Comparison of ENCODE assay signal across 1 cellular context in the genomic region with DNA sequence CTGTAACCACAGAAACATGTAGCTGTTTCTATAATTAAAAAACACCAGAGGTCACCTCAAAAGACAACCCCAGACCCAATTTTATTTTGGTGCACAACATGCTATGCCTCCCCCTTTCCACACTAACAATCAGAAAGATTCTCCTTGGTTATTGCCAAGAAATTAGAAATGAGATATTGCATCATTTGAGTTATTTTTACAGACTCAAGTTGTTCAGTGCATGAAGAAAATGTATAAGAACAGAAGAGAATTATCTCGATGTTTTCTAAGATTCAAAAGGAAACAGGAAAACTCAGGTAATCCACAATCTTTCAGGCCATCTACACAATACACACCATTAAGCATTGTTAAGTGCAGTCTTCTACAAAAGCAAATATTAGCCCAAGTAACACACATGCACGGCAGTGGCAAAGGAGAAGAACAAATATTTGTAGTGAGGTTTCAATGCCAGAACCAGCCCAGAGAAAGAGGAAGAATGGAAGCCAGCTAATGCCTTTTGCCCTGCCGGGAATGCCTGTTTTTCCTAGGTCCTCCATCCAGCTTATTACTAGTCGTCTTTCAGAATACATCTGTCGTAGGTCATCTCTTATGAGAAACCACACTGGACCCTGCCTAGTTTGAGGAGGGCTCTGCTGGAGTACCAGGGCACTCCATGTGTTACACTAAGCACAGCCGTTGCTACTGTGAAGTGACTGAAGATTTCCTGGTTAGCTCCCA.
TF ChIP-seq lines count a peak whose summit lies in the region.

No MANE protein-coding gene starts in this region.

TF ChIP-seq in HepG2, 621 proteins besides CTCF, POLR2A, EP300 and RAD21 (continued from another document and continues in another):
- TF ChIP-seq, protein P1, sequence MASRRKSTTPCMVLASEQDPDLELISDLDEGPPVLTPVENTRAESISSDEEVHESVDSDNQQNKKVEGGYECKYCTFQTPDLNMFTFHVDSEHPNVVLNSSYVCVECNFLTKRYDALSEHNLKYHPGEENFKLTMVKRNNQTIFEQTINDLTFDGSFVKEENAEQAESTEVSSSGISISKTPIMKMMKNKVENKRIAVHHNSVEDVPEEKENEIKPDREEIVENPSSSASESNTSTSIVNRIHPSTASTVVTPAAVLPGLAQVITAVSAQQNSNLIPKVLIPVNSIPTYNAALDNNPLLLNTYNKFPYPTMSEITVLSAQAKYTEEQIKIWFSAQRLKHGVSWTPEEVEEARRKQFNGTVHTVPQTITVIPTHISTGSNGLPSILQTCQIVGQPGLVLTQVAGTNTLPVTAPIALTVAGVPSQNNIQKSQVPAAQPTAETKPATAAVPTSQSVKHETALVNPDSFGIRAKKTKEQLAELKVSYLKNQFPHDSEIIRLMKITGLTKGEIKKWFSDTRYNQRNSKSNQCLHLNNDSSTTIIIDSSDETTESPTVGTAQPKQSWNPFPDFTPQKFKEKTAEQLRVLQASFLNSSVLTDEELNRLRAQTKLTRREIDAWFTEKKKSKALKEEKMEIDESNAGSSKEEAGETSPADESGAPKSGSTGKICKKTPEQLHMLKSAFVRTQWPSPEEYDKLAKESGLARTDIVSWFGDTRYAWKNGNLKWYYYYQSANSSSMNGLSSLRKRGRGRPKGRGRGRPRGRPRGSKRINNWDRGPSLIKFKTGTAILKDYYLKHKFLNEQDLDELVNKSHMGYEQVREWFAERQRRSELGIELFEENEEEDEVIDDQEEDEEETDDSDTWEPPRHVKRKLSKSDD (CRISPR knock-in tag; IDR thresholded peaks at IDR 0.05; ENCODE audit: low read depth) = no peak
- TF ChIP-seq NFKBIZ (CRISPR knock-in tag; IDR thresholded peaks at IDR 0.05) = peak; percentile 41; the same call in 1 of the 2 replicates
- peak; percentile 92 for TF ChIP-seq PAXIP1 (CRISPR knock-in tag; conservative IDR thresholded peaks at IDR 0.05)
- TF ChIP-seq, protein P2, sequence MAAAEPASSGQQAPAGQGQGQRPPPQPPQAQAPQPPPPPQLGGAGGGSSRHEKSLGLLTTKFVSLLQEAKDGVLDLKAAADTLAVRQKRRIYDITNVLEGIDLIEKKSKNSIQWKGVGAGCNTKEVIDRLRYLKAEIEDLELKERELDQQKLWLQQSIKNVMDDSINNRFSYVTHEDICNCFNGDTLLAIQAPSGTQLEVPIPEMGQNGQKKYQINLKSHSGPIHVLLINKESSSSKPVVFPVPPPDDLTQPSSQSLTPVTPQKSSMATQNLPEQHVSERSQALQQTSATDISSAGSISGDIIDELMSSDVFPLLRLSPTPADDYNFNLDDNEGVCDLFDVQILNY (CRISPR knock-in tag; conservative IDR thresholded peaks at IDR 0.05) = no peak
- peak; percentile 83 for TF ChIP-seq ZFP1 (CRISPR knock-in tag; IDR thresholded peaks at IDR 0.05)
- TF ChIP-seq ZNF460 (CRISPR knock-in tag; IDR thresholded peaks at IDR 0.05; ENCODE audit: borderline replicate concordance) = no peak
- TF ChIP-seq RFX5 (IDR thresholded peaks at IDR 0.05; ENCODE audit: low read depth, low read length) = no peak
- peak; percentile 94 for TF ChIP-seq GFI1 (CRISPR knock-in tag; IDR thresholded peaks at IDR 0.05; ENCODE audit: borderline replicate concordance)
- peak; percentile 78 for TF ChIP-seq HNF4A (CRISPR knock-in tag; IDR thresholded peaks at IDR 0.05)
- peak; percentile 61; the same call in 1 of the 2 replicates for TF ChIP-seq ZMYM3 (CRISPR knock-in tag; IDR thresholded peaks at IDR 0.05)
- TF ChIP-seq ARNT2 (CRISPR knock-in tag; IDR thresholded peaks at IDR 0.05; ENCODE audit: low read depth) = peak; percentile 43; the same call in 1 of the 2 replicates
- TF ChIP-seq SOX13 (IDR thresholded peaks at IDR 0.05) = peak; percentile 94
- TF ChIP-seq SOX13 (CRISPR knock-in tag; conservative IDR thresholded peaks at IDR 0.05 in 1 of 2, IDR thresholded peaks at IDR 0.05 in 1 of 2) = peak in 1 of 2 experiments; percentile 99; a peak in 2 of 4 replicates
- TF ChIP-seq, protein P3, sequence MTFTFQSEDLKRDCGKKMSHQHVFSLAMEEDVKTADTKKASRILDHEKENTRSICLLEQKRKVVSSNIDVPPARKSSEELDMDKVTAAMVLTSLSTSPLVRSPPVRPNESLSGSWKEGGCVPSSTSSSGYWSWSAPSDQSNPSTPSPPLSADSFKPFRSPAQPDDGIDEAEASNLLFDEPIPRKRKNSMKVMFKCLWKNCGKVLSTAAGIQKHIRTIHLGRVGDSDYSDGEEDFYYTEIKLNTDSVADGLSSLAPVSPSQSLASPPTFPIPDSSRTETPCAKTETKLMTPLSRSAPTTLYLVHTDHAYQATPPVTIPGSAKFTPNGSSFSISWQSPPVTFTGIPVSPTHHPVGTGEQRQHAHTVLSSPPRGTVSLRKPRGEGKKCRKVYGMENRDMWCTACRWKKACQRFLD (CRISPR knock-in tag; IDR thresholded peaks at IDR 0.05; ENCODE audit: borderline replicate concordance) = no peak
- TF ChIP-seq HOMEZ (CRISPR knock-in tag; IDR thresholded peaks at IDR 0.05; ENCODE audit: low read depth) = peak; percentile 95
- no peak for TF ChIP-seq ZNF7 (CRISPR knock-in tag; IDR thresholded peaks at IDR 0.05)
- TF ChIP-seq YEATS2 (CRISPR knock-in tag; IDR thresholded peaks at IDR 0.05; ENCODE audit: borderline replicate concordance) = peak; percentile 34; the same call in 1 of the 2 replicates
- no peak for TF ChIP-seq MAZ (IDR thresholded peaks at IDR 0.05; ENCODE audit: borderline replicate concordance, low read depth, low read length)
- TF ChIP-seq MAZ (CRISPR knock-in tag; IDR thresholded peaks at IDR 0.05; ENCODE audit: low read depth) = no peak
- TF ChIP-seq CHD4 (IDR thresholded peaks at IDR 0.05; ENCODE audit: borderline replicate concordance, low read length) = peak; percentile 82; the same call in 1 of the 2 replicates
- no peak for TF ChIP-seq MTA3 (CRISPR knock-in tag; IDR thresholded peaks at IDR 0.05)
- TF ChIP-seq, protein P4, sequence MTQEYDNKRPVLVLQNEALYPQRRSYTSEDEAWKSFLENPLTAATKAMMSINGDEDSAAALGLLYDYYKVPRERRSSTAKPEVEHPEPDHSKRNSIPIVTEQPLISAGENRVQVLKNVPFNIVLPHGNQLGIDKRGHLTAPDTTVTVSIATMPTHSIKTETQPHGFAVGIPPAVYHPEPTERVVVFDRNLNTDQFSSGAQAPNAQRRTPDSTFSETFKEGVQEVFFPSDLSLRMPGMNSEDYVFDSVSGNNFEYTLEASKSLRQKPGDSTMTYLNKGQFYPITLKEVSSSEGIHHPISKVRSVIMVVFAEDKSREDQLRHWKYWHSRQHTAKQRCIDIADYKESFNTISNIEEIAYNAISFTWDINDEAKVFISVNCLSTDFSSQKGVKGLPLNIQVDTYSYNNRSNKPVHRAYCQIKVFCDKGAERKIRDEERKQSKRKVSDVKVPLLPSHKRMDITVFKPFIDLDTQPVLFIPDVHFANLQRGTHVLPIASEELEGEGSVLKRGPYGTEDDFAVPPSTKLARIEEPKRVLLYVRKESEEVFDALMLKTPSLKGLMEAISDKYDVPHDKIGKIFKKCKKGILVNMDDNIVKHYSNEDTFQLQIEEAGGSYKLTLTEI (CRISPR knock-in tag; conservative IDR thresholded peaks at IDR 0.05) = no peak
- TF ChIP-seq MIER3 (CRISPR knock-in tag; IDR thresholded peaks at IDR 0.05; ENCODE audit: borderline replicate concordance) = peak; percentile 96; the same call in 1 of the 2 replicates
- TF ChIP-seq IRF9 (CRISPR knock-in tag; IDR thresholded peaks at IDR 0.05; ENCODE audit: borderline replicate concordance) = no peak
- peak; percentile 65; the same call in 1 of the 2 replicates for TF ChIP-seq ZNF792 (CRISPR knock-in tag; IDR thresholded peaks at IDR 0.05)
- TF ChIP-seq RAD51 (IDR thresholded peaks at IDR 0.05; ENCODE audit: borderline replicate concordance) = no peak
- TF ChIP-seq ZFP36 (IDR thresholded peaks at IDR 0.05; ENCODE audit: borderline replicate concordance, low read depth, low read length, partially characterized antibody) = peak; percentile 80
- peak; percentile 70; the same call in 1 of the 2 replicates for TF ChIP-seq ZNF280D (CRISPR knock-in tag; IDR thresholded peaks at IDR 0.05)
- peak; percentile 31; the same call in 1 of the 2 replicates for TF ChIP-seq SIX4 (CRISPR knock-in tag; IDR thresholded peaks at IDR 0.05)
- 0 out of 2 replicates have a peak, but pooled peaks have one; percentile 57 for TF ChIP-seq MEIS2 (CRISPR knock-in tag; IDR thresholded peaks at IDR 0.05)
- TF ChIP-seq NFIC (IDR thresholded peaks at IDR 0.05; ENCODE audit: low read length) = peak; percentile 95
- no peak for TF ChIP-seq HNRNPK (IDR thresholded peaks at IDR 0.05; ENCODE audit: low read depth, low read length, poor library complexity, severe bottlenecking)
- TF ChIP-seq ZNF343 (CRISPR knock-in tag; IDR thresholded peaks at IDR 0.05) = no peak
- TF ChIP-seq, protein P5, sequence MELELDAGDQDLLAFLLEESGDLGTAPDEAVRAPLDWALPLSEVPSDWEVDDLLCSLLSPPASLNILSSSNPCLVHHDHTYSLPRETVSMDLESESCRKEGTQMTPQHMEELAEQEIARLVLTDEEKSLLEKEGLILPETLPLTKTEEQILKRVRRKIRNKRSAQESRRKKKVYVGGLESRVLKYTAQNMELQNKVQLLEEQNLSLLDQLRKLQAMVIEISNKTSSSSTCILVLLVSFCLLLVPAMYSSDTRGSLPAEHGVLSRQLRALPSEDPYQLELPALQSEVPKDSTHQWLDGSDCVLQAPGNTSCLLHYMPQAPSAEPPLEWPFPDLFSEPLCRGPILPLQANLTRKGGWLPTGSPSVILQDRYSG (CRISPR knock-in tag; IDR thresholded peaks at IDR 0.05) = no peak
